In the genomic region with DNA sequence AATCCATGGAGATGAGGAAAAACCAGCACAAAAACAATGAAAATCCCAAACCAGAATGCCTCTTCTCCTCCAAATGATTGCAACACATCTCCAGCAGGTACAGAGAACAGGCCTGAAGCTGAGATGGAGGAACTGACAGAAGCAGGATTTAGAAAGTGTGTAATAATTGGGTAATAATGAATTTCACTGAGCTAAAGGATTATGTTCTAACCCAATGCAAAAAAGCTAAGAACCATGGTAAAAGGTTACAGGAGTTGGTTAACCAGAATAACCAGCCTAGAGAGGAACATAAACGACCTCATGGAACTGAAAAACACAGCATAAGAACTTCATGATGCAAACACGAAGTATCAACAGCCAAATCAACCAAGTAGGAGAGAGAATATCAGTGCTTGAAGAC, we compare ENCODE assay signal across 35 cellular contexts. TPM values are rescaled to one million over a fixed set of nuclear protein-coding genes. Genes with fewer than 3 reads are reported as not detected.
"Had no signal": no experiment of that assay in that cellular context is flagged by ENCODE, and none has a peak within 500 bp of the region (broad histone marks: within the 10 kb centered on the region; RNA-seq: fewer than 3 reads in every experiment).

No MANE protein-coding gene starts in this region.

- H3K27ac Mint-ChIP-seq: activated CD4-positive, alpha-beta memory T cell treated with anti-CD3 and anti-CD28 coated beads for 36 hours; activated CD4-positive, alpha-beta T cell treated with anti-CD3 and anti-CD28 coated beads for 36 hours; activated CD4-positive, alpha-beta T cell treated with anti-CD3 and anti-CD28 coated beads, Interleukin-2, amount 10 ng/mL, durations not matched to agents 24 days and 14 days; activated CD8-positive, alpha-beta memory T cell treated with anti-CD3 and anti-CD28 coated beads, Interleukin-2, amount 10 ng/mL, durations not matched to agents 7 days and 5 days; activated CD8-positive, alpha-beta T cell treated with anti-CD3 and anti-CD28 coated beads, Interleukin-2, amount 10 ng/mL, durations not matched to agents 7 days and 5 days; activated naive CD4-positive, alpha-beta T cell treated with anti-CD3 and anti-CD28 coated beads for 36 hours; activated naive CD4-positive, alpha-beta T cell treated with anti-CD3 and anti-CD28 coated beads, Interleukin-2, amount 50 U/mL, for 24 hours; activated naive CD8-positive, alpha-beta T cell treated with anti-CD3 and anti-CD28 coated beads for 36 hours; activated naive CD8-positive, alpha-beta T cell treated with anti-CD3 and anti-CD28 coated beads, Interleukin-2, amount 50 U/mL, for 24 hours; activated T-helper 1 cell treated with anti-CD3 and anti-CD28 coated beads, Interleukin-12 subunit alpha, Interleukin-12 subunit beta, Interleukin-2, Interleukin-4 antibody, amounts not matched to agents 30 ng/mL and 10 ng/mL and 1 ng/mL, durations not matched to agents 14 hours and 24 hours and 36 hours; activated T-helper 2 cell treated with anti-CD3 and anti-CD28 coated beads, Interferon-gamma antibody, Interleukin-2, Interleukin-4, amounts not matched to agents 10 μg/mL and 5 μg/mL and 100 μg/mL, durations not matched to agents 14 hours and 24 hours and 36 hours had no signal

- H3K4me3 Mint-ChIP-seq: activated CD4-positive, alpha-beta memory T cell treated with anti-CD3 and anti-CD28 coated beads for 36 hours; activated CD4-positive, alpha-beta T cell treated with anti-CD3 and anti-CD28 coated beads for 36 hours; activated CD4-positive, alpha-beta T cell treated with anti-CD3 and anti-CD28 coated beads, Interleukin-2, amount 10 ng/mL, durations not matched to agents 24 days and 14 days; activated CD8-positive, alpha-beta memory T cell treated with anti-CD3 and anti-CD28 coated beads, Interleukin-2, amount 10 ng/mL, durations not matched to agents 7 days and 5 days; activated CD8-positive, alpha-beta T cell treated with anti-CD3 and anti-CD28 coated beads, Interleukin-2, amount 10 ng/mL, durations not matched to agents 7 days and 5 days; activated naive CD4-positive, alpha-beta T cell treated with anti-CD3 and anti-CD28 coated beads for 36 hours; activated naive CD4-positive, alpha-beta T cell treated with anti-CD3 and anti-CD28 coated beads, Interleukin-2, amount 50 U/mL, for 24 hours; activated naive CD8-positive, alpha-beta T cell treated with anti-CD3 and anti-CD28 coated beads for 36 hours; activated naive CD8-positive, alpha-beta T cell treated with anti-CD3 and anti-CD28 coated beads, Interleukin-2, amount 50 U/mL, for 24 hours; activated T-helper 1 cell treated with anti-CD3 and anti-CD28 coated beads, Interleukin-12 subunit alpha, Interleukin-12 subunit beta, Interleukin-2, Interleukin-4 antibody, amounts not matched to agents 30 ng/mL and 10 ng/mL and 1 ng/mL, durations not matched to agents 14 hours and 24 hours and 36 hours had no signal

- H3K4me1 Mint-ChIP-seq: activated CD4-positive, alpha-beta T cell treated with anti-CD3 and anti-CD28 coated beads for 36 hours; activated CD4-positive, alpha-beta T cell treated with anti-CD3 and anti-CD28 coated beads, Interleukin-2, amount 10 ng/mL, durations not matched to agents 24 days and 14 days; activated CD8-positive, alpha-beta memory T cell treated with anti-CD3 and anti-CD28 coated beads, Interleukin-2, amount 10 ng/mL, durations not matched to agents 7 days and 5 days; activated naive CD4-positive, alpha-beta T cell treated with anti-CD3 and anti-CD28 coated beads, Interleukin-2, amount 50 U/mL, for 24 hours; activated naive CD8-positive, alpha-beta T cell treated with anti-CD3 and anti-CD28 coated beads for 36 hours; activated naive CD8-positive, alpha-beta T cell treated with anti-CD3 and anti-CD28 coated beads, Interleukin-2, amount 50 U/mL, for 24 hours had no signal

- DNase-seq: activated CD4-positive, alpha-beta memory T cell treated with anti-CD3 and anti-CD28 coated beads for 36 hours; activated CD4-positive, alpha-beta T cell treated with anti-CD3 and anti-CD28 coated beads for 36 hours; activated CD4-positive, alpha-beta T cell treated with anti-CD3 and anti-CD28 coated beads, Interleukin-2, amount 10 ng/mL, durations not matched to agents 24 days and 14 days; activated CD4-positive, CD25-positive, alpha-beta regulatory T cell; activated CD4-positive, CD25-positive, alpha-beta regulatory T cell treated with anti-CD3 and anti-CD28 coated beads, Interleukin-2, amount 50 U/mL, for 72 hours; activated CD8-positive, alpha-beta memory T cell treated with anti-CD3 and anti-CD28 coated beads, Interleukin-2, amount 10 ng/mL, durations not matched to agents 7 days and 5 days; activated CD8-positive, alpha-beta memory T cell treated with anti-CD3 and anti-CD28 coated beads, Interleukin-2, amount 50 U/mL, for 4 hours; activated CD8-positive, alpha-beta T cell treated with anti-CD3 and anti-CD28 coated beads, Interleukin-2, amount 10 ng/mL, durations not matched to agents 7 days and 5 days; activated effector memory CD4-positive, alpha-beta T cell treated with anti-CD3 and anti-CD28 coated beads, Interleukin-2, amount 50 U/mL, for 16 hours; activated naive CD4-positive, alpha-beta T cell treated with anti-CD3 and anti-CD28 coated beads for 36 hours; activated naive CD8-positive, alpha-beta T cell treated with anti-CD3 and anti-CD28 coated beads for 36 hours; activated naive CD8-positive, alpha-beta T cell treated with anti-CD3 and anti-CD28 coated beads, Interleukin-2, amount 50 U/mL, for 24 hours; activated T-cell treated with anti-CD3 and anti-CD28 coated beads, Interleukin-2, amount 50 U/mL, for 1 hour; activated T-cell treated with anti-CD3 and anti-CD28 coated beads, Interleukin-2, amount 50 U/mL, for 48 hours; adrenal gland; amygdala; aorta; body of pancreas; caudate nucleus; cortex of kidney; dermis blood vessel endothelial cell; effector memory CD4-positive, alpha-beta T cell; foreskin keratinocyte; gastrocnemius medialis; glutamatergic neuron; heart left ventricle; hypothalamus; T-helper 2 cell had no signal

- H3K9me3 Mint-ChIP-seq: activated CD4-positive, alpha-beta T cell treated with anti-CD3 and anti-CD28 coated beads, Interleukin-2, amount 10 ng/mL, durations not matched to agents 24 days and 14 days; activated T-helper 2 cell treated with anti-CD3 and anti-CD28 coated beads, Interferon-gamma antibody, Interleukin-2, Interleukin-4, amounts not matched to agents 10 μg/mL and 5 μg/mL and 100 μg/mL, durations not matched to agents 14 hours and 24 hours and 36 hours had no signal

- H3K27me3 Mint-ChIP-seq: activated CD4-positive, alpha-beta memory T cell treated with anti-CD3 and anti-CD28 coated beads for 36 hours; activated CD4-positive, alpha-beta T cell treated with anti-CD3 and anti-CD28 coated beads, Interleukin-2, amount 10 ng/mL, durations not matched to agents 24 days and 14 days; activated CD8-positive, alpha-beta memory T cell treated with anti-CD3 and anti-CD28 coated beads, Interleukin-2, amount 10 ng/mL, durations not matched to agents 7 days and 5 days had no signal

- H3K9me3 ChIP-seq: adrenal gland, body of pancreas, gastrocnemius medialis had no signal

- H3K4me3 ChIP-seq: adrenal gland, body of pancreas, gastrocnemius medialis, heart left ventricle had no signal

- H3K27ac ChIP-seq: adrenal gland, body of pancreas, epithelial cell of prostate, foreskin keratinocyte, gastrocnemius medialis, heart left ventricle had no signal

- H3K27me3 ChIP-seq: adrenal gland, body of pancreas, foreskin keratinocyte, gastrocnemius medialis, heart left ventricle had no signal

- H3K36me3 Mint-ChIP-seq: activated CD4-positive, alpha-beta memory T cell treated with anti-CD3 and anti-CD28 coated beads for 36 hours; activated CD8-positive, alpha-beta memory T cell treated with anti-CD3 and anti-CD28 coated beads, Interleukin-2, amount 10 ng/mL, durations not matched to agents 7 days and 5 days; activated naive CD4-positive, alpha-beta T cell treated with anti-CD3 and anti-CD28 coated beads, Interleukin-2, amount 50 U/mL, for 24 hours; activated naive CD8-positive, alpha-beta T cell treated with anti-CD3 and anti-CD28 coated beads for 36 hours had no signal

- ATAC-seq: activated CD4-positive, alpha-beta T cell treated with anti-CD3 and anti-CD28 coated beads for 36 hours; activated CD8-positive, alpha-beta memory T cell treated with anti-CD3 and anti-CD28 coated beads, Interleukin-2, amount 10 ng/mL, durations not matched to agents 7 days and 5 days; activated CD8-positive, alpha-beta T cell treated with anti-CD3 and anti-CD28 coated beads, Interleukin-2, amount 10 ng/mL, durations not matched to agents 7 days and 5 days; activated naive CD8-positive, alpha-beta T cell treated with anti-CD3 and anti-CD28 coated beads, Interleukin-2, amount 50 U/mL, for 24 hours; body of pancreas; foreskin keratinocyte; gastrocnemius medialis; heart left ventricle had no signal

- H3K36me3 ChIP-seq: adrenal gland, gastrocnemius medialis, heart left ventricle had no signal

- H3K4me1 ChIP-seq: adrenal gland, body of pancreas, gastrocnemius medialis, heart left ventricle had no signal

- FAIRE-seq: colon had no signal

RNA-seq across cellular contexts. Expression of a gene that starts 13.7 kb away (rescaled TPM):
- total RNA-seq: activated CD4-positive, alpha-beta memory T cell treated with anti-CD3 and anti-CD28 coated beads for 36 hours; activated CD4-positive, alpha-beta T cell treated with anti-CD3 and anti-CD28 coated beads for 36 hours; activated CD4-positive, alpha-beta T cell treated with anti-CD3 and anti-CD28 coated beads, Interleukin-2, amount 10 ng/mL, durations not matched to agents 24 days and 14 days; activated CD8-positive, alpha-beta memory T cell treated with anti-CD3 and anti-CD28 coated beads for 36 hours; activated CD8-positive, alpha-beta memory T cell treated with anti-CD3 and anti-CD28 coated beads, Interleukin-2, amount 10 ng/mL, durations not matched to agents 7 days and 5 days; activated CD8-positive, alpha-beta T cell treated with anti-CD3 and anti-CD28 coated beads, Interleukin-2, amount 10 ng/mL, durations not matched to agents 7 days and 5 days; activated naive CD4-positive, alpha-beta T cell treated with anti-CD3 and anti-CD28 coated beads for 36 hours; activated naive CD8-positive, alpha-beta T cell treated with anti-CD3 and anti-CD28 coated beads for 36 hours; activated T-helper 1 cell treated with anti-CD3 and anti-CD28 coated beads, Interleukin-12 subunit alpha, Interleukin-12 subunit beta, Interleukin-2, Interleukin-4 antibody, amounts not matched to agents 30 ng/mL and 10 ng/mL and 1 ng/mL, durations not matched to agents 14 hours and 24 hours and 36 hours; activated T-helper 2 cell treated with anti-CD3 and anti-CD28 coated beads, Interferon-gamma antibody, Interleukin-2, Interleukin-4, amounts not matched to agents 10 μg/mL and 5 μg/mL and 100 μg/mL, durations not matched to agents 14 hours and 24 hours and 36 hours; adrenal gland; aorta; body of pancreas; chondrocyte; dermis blood vessel endothelial cell; foreskin keratinocyte; gastrocnemius medialis; heart left ventricle had no signal
- polyA plus RNA-seq: aorta, foreskin keratinocyte, heart left ventricle had no signal

RNA-seq across cellular contexts. Expression of a gene that starts 27.4 kb away (rescaled TPM):
- total RNA-seq: activated CD4-positive, alpha-beta memory T cell treated with anti-CD3 and anti-CD28 coated beads for 36 hours; activated CD4-positive, alpha-beta T cell treated with anti-CD3 and anti-CD28 coated beads for 36 hours; activated CD4-positive, alpha-beta T cell treated with anti-CD3 and anti-CD28 coated beads, Interleukin-2, amount 10 ng/mL, durations not matched to agents 24 days and 14 days; activated CD8-positive, alpha-beta memory T cell treated with anti-CD3 and anti-CD28 coated beads for 36 hours; activated CD8-positive, alpha-beta memory T cell treated with anti-CD3 and anti-CD28 coated beads, Interleukin-2, amount 10 ng/mL, durations not matched to agents 7 days and 5 days; activated CD8-positive, alpha-beta T cell treated with anti-CD3 and anti-CD28 coated beads, Interleukin-2, amount 10 ng/mL, durations not matched to agents 7 days and 5 days; activated naive CD4-positive, alpha-beta T cell treated with anti-CD3 and anti-CD28 coated beads for 36 hours; activated naive CD8-positive, alpha-beta T cell treated with anti-CD3 and anti-CD28 coated beads for 36 hours; activated T-helper 1 cell treated with anti-CD3 and anti-CD28 coated beads, Interleukin-12 subunit alpha, Interleukin-12 subunit beta, Interleukin-2, Interleukin-4 antibody, amounts not matched to agents 30 ng/mL and 10 ng/mL and 1 ng/mL, durations not matched to agents 14 hours and 24 hours and 36 hours; activated T-helper 2 cell treated with anti-CD3 and anti-CD28 coated beads, Interferon-gamma antibody, Interleukin-2, Interleukin-4, amounts not matched to agents 10 μg/mL and 5 μg/mL and 100 μg/mL, durations not matched to agents 14 hours and 24 hours and 36 hours; adrenal gland; aorta; body of pancreas; chondrocyte; gastrocnemius medialis had no signal

RNA-seq across cellular contexts. Expression of a gene that starts 45.0 kb away (rescaled TPM):
- total RNA-seq: activated CD4-positive, alpha-beta memory T cell treated with anti-CD3 and anti-CD28 coated beads for 36 hours; activated CD4-positive, alpha-beta T cell treated with anti-CD3 and anti-CD28 coated beads for 36 hours; activated CD4-positive, alpha-beta T cell treated with anti-CD3 and anti-CD28 coated beads, Interleukin-2, amount 10 ng/mL, durations not matched to agents 24 days and 14 days; activated CD8-positive, alpha-beta memory T cell treated with anti-CD3 and anti-CD28 coated beads for 36 hours; activated CD8-positive, alpha-beta memory T cell treated with anti-CD3 and anti-CD28 coated beads, Interleukin-2, amount 10 ng/mL, durations not matched to agents 7 days and 5 days; activated CD8-positive, alpha-beta T cell treated with anti-CD3 and anti-CD28 coated beads, Interleukin-2, amount 10 ng/mL, durations not matched to agents 7 days and 5 days; activated naive CD4-positive, alpha-beta T cell treated with anti-CD3 and anti-CD28 coated beads for 36 hours; activated naive CD8-positive, alpha-beta T cell treated with anti-CD3 and anti-CD28 coated beads for 36 hours; activated T-helper 1 cell treated with anti-CD3 and anti-CD28 coated beads, Interleukin-12 subunit alpha, Interleukin-12 subunit beta, Interleukin-2, Interleukin-4 antibody, amounts not matched to agents 30 ng/mL and 10 ng/mL and 1 ng/mL, durations not matched to agents 14 hours and 24 hours and 36 hours; activated T-helper 2 cell treated with anti-CD3 and anti-CD28 coated beads, Interferon-gamma antibody, Interleukin-2, Interleukin-4, amounts not matched to agents 10 μg/mL and 5 μg/mL and 100 μg/mL, durations not matched to agents 14 hours and 24 hours and 36 hours; adrenal gland; aorta; body of pancreas; chondrocyte; dermis blood vessel endothelial cell; foreskin keratinocyte; heart left ventricle had no signal
- polyA plus RNA-seq: adrenal gland had no signal
